ENCODE assay signal across 23 cellular contexts in genomic region chr14:56561586-56561985, GRCh38.
"Had no signal": no experiment of that assay in that cellular context is flagged by ENCODE, and none has a peak within 500 bp of the region (broad histone marks: within the 10 kb centered on the region; RNA-seq: fewer than 3 reads in every experiment).

No MANE protein-coding gene starts in this region.

- DNase-seq: activated CD4-positive, alpha-beta memory T cell treated with anti-CD3 and anti-CD28 coated beads for 36 hours; activated CD4-positive, alpha-beta T cell treated with anti-CD3 and anti-CD28 coated beads, Interleukin-2, amount 10 ng/mL, durations not matched to agents 7 days and 5 days; activated CD4-positive, CD25-positive, alpha-beta regulatory T cell; activated CD8-positive, alpha-beta memory T cell treated with anti-CD3 and anti-CD28 coated beads for 24 hours; activated effector memory CD4-positive, alpha-beta T cell treated with anti-CD3 and anti-CD28 coated beads, Interleukin-2, amount 50 U/mL, for 16 hours; activated naive CD4-positive, alpha-beta T cell treated with Interleukin-2 at 50 U/mL for 16 hours; activated naive CD8-positive, alpha-beta T cell treated with anti-CD3 and anti-CD28 coated beads, Interleukin-2, amount 50 U/mL, for 24 hours; activated T-cell treated with anti-CD3 and anti-CD28 coated beads, Interleukin-2, amount 50 U/mL, for 4 hours; amygdala; NCI-H1105 treated with DMSO at 0.1 percent for 48 hours; NCI-H1436 treated with DMSO at 0.1 percent for 48 hours; NCI-H187; NCI-H2081; NCI-H446; NCI-H524; Peyer's patch; Right ventricle myocardium superior; SJCRH30; SK-N-SH; T-helper 1 cell had no signal

- H3K27me3 ChIP-seq: Peyer's patch, SJCRH30 had no signal

- H3K36me3 ChIP-seq: Peyer's patch, SJCRH30 had no signal

- ATAC-seq: activated naive CD4-positive, alpha-beta T cell treated with anti-CD3 and anti-CD28 coated beads, Interleukin-2, amount 50 U/mL, for 72 hours; activated naive CD8-positive, alpha-beta T cell treated with anti-CD3 and anti-CD28 coated beads, Interleukin-2, amount 50 U/mL, for 24 hours; activated T-cell treated with anti-CD3 and anti-CD28 coated beads, Interleukin-2, amount 50 U/mL, for 4 hours had no signal

- H3K9ac ChIP-seq: SK-N-SH had no signal

- H3K4me3 ChIP-seq: Peyer's patch, SJCRH30 had no signal

- H3K27ac ChIP-seq: Peyer's patch, RWPE1, SJCRH30, VCaP had no signal

- H3K4me1 ChIP-seq: Peyer's patch, SJCRH30 had no signal

- H3K9me3 ChIP-seq: Peyer's patch, SJCRH30, SK-N-SH had no signal
